ENCODE assay signal across 21 cellular contexts in the genomic region with DNA sequence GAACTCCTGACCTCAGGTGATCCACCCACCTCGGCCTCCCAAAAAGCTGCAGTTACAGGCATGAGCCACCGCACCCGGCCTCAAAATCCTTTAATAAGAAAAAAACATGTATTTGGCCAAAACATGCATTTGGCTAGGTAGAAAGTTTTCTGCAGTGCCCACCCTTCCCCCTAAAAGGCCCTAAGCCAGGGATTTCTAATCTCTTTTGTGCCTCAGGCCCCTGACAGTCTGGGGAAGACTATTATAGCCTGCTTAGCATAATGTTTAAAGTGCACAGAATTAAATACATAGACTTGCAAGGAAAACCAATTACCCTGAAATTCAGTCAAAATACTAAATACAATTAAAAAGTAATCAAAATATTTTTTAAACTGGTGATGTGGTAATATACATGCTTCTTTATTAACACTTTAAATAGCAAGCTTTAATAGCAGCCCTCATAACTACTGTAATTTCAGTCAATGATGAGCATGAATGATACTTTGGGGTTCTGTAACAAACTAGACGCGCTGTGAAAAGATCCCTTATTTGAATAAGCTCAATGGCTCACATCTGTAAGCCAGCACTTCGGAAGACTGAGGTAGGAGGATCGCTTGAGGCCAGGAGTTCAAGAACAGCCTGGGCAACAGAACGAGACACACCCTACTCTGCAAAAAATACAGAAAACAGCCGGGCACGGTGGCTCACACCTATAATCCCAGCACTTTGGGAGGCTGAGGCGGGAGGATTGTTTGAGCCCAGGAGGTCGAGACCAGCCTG. TPM values are rescaled to one million over a fixed set of nuclear protein-coding genes. Genes with fewer than 3 reads are reported as not detected.
"Had no signal": no experiment of that assay in that cellular context is flagged by ENCODE, and none has a peak within 500 bp of the region (broad histone marks: within the 10 kb centered on the region; RNA-seq: fewer than 3 reads in every experiment).

No MANE protein-coding gene starts in this region.

- H3K4me1 ChIP-seq: foreskin keratinocyte, upper lobe of right lung had no signal

- H3K4me3 ChIP-seq: lung, smooth muscle cell, thoracic aorta, upper lobe of right lung had no signal

- H3K27me3 ChIP-seq: upper lobe of right lung had no signal

- ATAC-seq: activated CD8-positive, alpha-beta T cell treated with anti-CD3 and anti-CD28 coated beads for 36 hours; activated T-helper 17 cell treated with anti-CD3 and anti-CD28 coated beads, Interleukin-2, amount 50 U/mL, for 72 hours; foreskin keratinocyte; natural killer cell; sciatic nerve; stimulated activated memory B cell treated with anti-CD40 and anti-IgM and Interleukin-4, amounts not matched to agents 10 μg/mL and 1 μg/mL and 100 μg/mL, for 72 hours; upper lobe of right lung had no signal

- H3K4me2 ChIP-seq: smooth muscle cell had no signal

- H3K36me3 ChIP-seq: neutrophil, thoracic aorta, upper lobe of right lung had no signal

- DNase-seq: activated B cell treated with CpG ODN at 0.5 μM for 24 hours; activated CD4-positive, alpha-beta T cell treated with anti-CD3 and anti-CD28 coated beads for 4 hours; activated CD8-positive, alpha-beta T cell treated with anti-CD3 and anti-CD28 coated beads for 36 hours; activated naive CD4-positive, alpha-beta T cell treated with anti-CD3 and anti-CD28 coated beads for 36 hours; activated T-cell treated with anti-CD3 and anti-CD28 coated beads, Interleukin-2, amount 50 U/mL, for 1 hour; caudate nucleus; foreskin keratinocyte; hypothalamus; natural killer cell; stimulated activated CD4-positive, alpha-beta T cell treated with anti-CD3 and anti-CD28 coated beads, Interleukin-4, amount 100 ng/mL, for 4 hours; upper lobe of right lung had no signal

- H3K27ac ChIP-seq: foreskin keratinocyte, neutrophil, thoracic aorta, upper lobe of right lung had no signal

- H3K9me3 ChIP-seq: neutrophil, thoracic aorta, upper lobe of right lung had no signal

RNA-seq across cellular contexts. Expression of gene SPDYE6, which starts 29.9 kb away (rescaled TPM):
- total RNA-seq: activated B cell treated with CpG ODN at 0.5 μM for 24 hours; activated CD8-positive, alpha-beta T cell treated with anti-CD3 and anti-CD28 coated beads for 36 hours; activated naive CD4-positive, alpha-beta T cell treated with anti-CD3 and anti-CD28 coated beads for 36 hours; activated T-helper 17 cell treated with anti-CD3 and anti-CD28 coated beads, Interleukin-2, amount 50 U/mL, for 72 hours; epithelial cell of proximal tubule; fibroblast of lung; foreskin keratinocyte; lung; natural killer cell; sciatic nerve; smooth muscle cell; thoracic aorta; upper lobe of right lung had no signal
- polyA plus RNA-seq: fibroblast of lung, foreskin keratinocyte, keratinocyte, smooth muscle cell had no signal
